In the genomic region with DNA sequence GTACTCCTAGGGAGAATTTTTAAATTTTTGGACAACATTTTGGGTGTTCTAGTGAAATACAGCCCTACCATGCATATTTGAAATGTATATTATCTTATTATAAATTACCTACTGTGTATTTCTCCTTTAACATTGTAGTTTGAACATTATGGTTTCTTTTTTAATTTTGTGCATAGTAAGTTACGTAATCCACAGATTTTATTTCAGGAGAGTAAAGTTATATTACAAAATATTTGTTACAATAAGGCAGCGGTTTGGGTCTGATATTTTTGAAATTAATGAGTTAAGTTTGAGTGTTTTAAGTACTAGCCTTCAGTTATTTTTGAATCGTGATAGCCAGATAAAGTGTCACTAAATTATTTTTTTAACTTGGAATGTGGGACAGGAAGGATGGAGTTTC, we compare ENCODE assay signal across 12 cellular contexts. TPM values are rescaled to one million over a fixed set of nuclear protein-coding genes. Genes with fewer than 3 reads are reported as not detected.
A peak's percentile ranks its signal among the peaks of the same experiment; 100 is the strongest.
DNase-seq lines count a peak whose midpoint lies in the region; ATAC-seq and TF ChIP-seq lines count a peak whose summit lies in the region.
"Had no signal": no experiment of that assay in that cellular context is flagged by ENCODE, and none has a peak within 500 bp of the region (broad histone marks: within the 10 kb centered on the region; RNA-seq: fewer than 3 reads in every experiment).

No MANE protein-coding gene starts in this region.

- whole genome bisulfite sequencing in IMR-90 (ENCODE audit: extremely low coverage in 2 of 2, insufficient read length in 1 of 2), 2 experiments = no CpG with 5 or more reads among the region's 3 CpGs

- no peak for DNase-seq in CD14-positive monocyte (ENCODE audit: low spot score)
- DNase-seq in IMR-90 = no peak
- DNase-seq in coronary artery (ENCODE audit: low spot score) = no peak
- DNase-seq in GM03348 (ENCODE audit: low spot score) = no peak
- no peak for DNase-seq in COR-L47 (lab: John Stamatoyannopoulos, UW)
- DNase-seq: activated CD4-positive, alpha-beta T cell treated with anti-CD3 and anti-CD28 coated beads, Interleukin-2, amount 50 U/mL, for 48 hours had no signal

- no peak overlapping the region; a peak in 1 of 4 replicates for H4K8ac ChIP-seq in IMR-90 (ENCODE audit: low read depth in 2 of 2, low read length in 2 of 2)

- POLR2A ChIA-PET in IMR-90 (lab: Charles Lee; ENCODE audit: unreplicated experiment) = no interaction called here

- TF ChIP-seq POLR2A in IMR-90 (IDR thresholded peaks at IDR 0.05; ENCODE audit: low read depth, low read length) = no peak

- H3K27me3 Mint-ChIP-seq in CD14-positive monocyte (ENCODE audit: low read depth in 3 of 3) (peaks cover 4 to 9% (median 7%) of the 10 kb centered on the region in 3 donors), nephron (ENCODE audit: low read depth) (peaks cover 3% of the 10 kb centered on the region)

- no peak overlapping the region for H2AFZ ChIP-seq in IMR-90 (replicated peaks; ENCODE audit: low read length, poor library complexity)

- H3K4me3 Mint-ChIP-seq in CD14-positive monocyte = peak overlapping the region; percentile 100
- peak overlapping the region; percentile 97 to 99 (median 98) for H3K4me3 Mint-ChIP-seq in nephron

- H3K4me1 Mint-ChIP-seq in CD14-positive monocyte = peaks cover 18% of the 10 kb centered on the region
- peaks cover 19% of the 10 kb centered on the region for H3K4me1 Mint-ChIP-seq in nephron

- no peaks in the 10 kb centered on the region for H3K36me3 ChIP-seq in IMR-90 (ENCODE audit: control insufficient read depth, insufficient read depth, low read length)
- H3K36me3 ChIP-seq: ascending aorta had no signal

- no peak overlapping the region for H3K4me2 ChIP-seq in IMR-90 (ENCODE audit: low read depth, low read length)

- in situ Hi-C loops in IMR-90 (cut with MboI; ENCODE audit: low sequenced_read_pairs) = loop anchor here (5.0 to 10.0 kb wide), 4 partner anchors 581 to 1859 kb away; no protein-coding TSS in a partner anchor

- intact Hi-C loops in CD14-positive monocyte (cut with micrococcal nuclease) (loop anchor here in 1 of 2 donors (5.0 kb wide), 1 partner anchor 1019 kb away; no protein-coding TSS in a partner anchor), IMR-90 (cut with micrococcal nuclease) (loop anchor here (5.0 to 10.0 kb wide), 3 partner anchors 481 to 1184 kb away; a partner anchor contains a TSS)

- no peak overlapping the region for H4K5ac ChIP-seq in IMR-90 (ENCODE audit: low read depth, low read length)

- H3K36me3 Mint-ChIP-seq in CD14-positive monocyte (peaks cover 0 to 1% of the 10 kb centered on the region in 2 donors), nephron (ENCODE audit: low read depth) (peaks cover 19% of the 10 kb centered on the region)

- peaks cover 3% of the 10 kb centered on the region; the same call in 1 of the 2 replicates for H3K4me1 ChIP-seq in IMR-90 (ENCODE audit: control insufficient read depth, insufficient read depth, low read length)

- H4K91ac ChIP-seq in IMR-90 (ENCODE audit: insufficient read depth, low read depth, low read length) = no peak overlapping the region

- BruUV-seq in IMR-90 (replicated peaks; lab: Mats Ljungman, UMichigan) = no TSS peak

- H3K9me1 ChIP-seq in IMR-90 (ENCODE audit: insufficient read depth, low read length) = 0 out of 2 replicates have a peak, but pooled peaks cover 2% of the 10 kb centered on the region

- no peak overlapping the region for H2AK5ac ChIP-seq in IMR-90 (ENCODE audit: low read depth, low read length)

- no peaks in the 10 kb centered on the region for H4K20me1 ChIP-seq in IMR-90 (ENCODE audit: insufficient read depth, low read length)

- no peak overlapping the region for H3K27ac Mint-ChIP-seq in CD14-positive monocyte
- peak overlapping the region; percentile 99 to 100 (median 99) for H3K27ac Mint-ChIP-seq in nephron

- CTCF ChIA-PET in IMR-90 (lab: Yijun Ruan, JAX) = interaction anchor here (0.5 kb wide), 1 partner anchor 672 kb away, joined by 4 read pairs; no protein-coding TSS in a partner anchor

- H3K9ac ChIP-seq in IMR-90 (ENCODE audit: low read depth, low read length) = no peak overlapping the region

- no peak overlapping the region for H2BK15ac ChIP-seq in IMR-90 (ENCODE audit: low read depth, low read length)

- no peaks in the 10 kb centered on the region for H3K9me3 ChIP-seq in IMR-90 (ENCODE audit: control insufficient read depth, insufficient read depth, low read length)
- H3K9me3 ChIP-seq: testis had no signal

- dilution Hi-C loops in IMR-90 (cut with HindIII; ENCODE audit: low sequenced_read_pairs, unreplicated experiment) = no loop called here

- H3K4ac ChIP-seq in IMR-90 (ENCODE audit: low read depth, low read length) = no peak overlapping the region

- no peak for TF ChIP-seq CTCF in CD14-positive monocyte (IDR thresholded peaks at IDR 0.05)
- TF ChIP-seq CTCF in IMR-90 (conservative IDR thresholded peaks at IDR 0.05; ENCODE audit: low read depth, low read length) = no peak
- TF ChIP-seq CTCF in coronary artery (IDR thresholded peaks at IDR 0.05) = no peak
- TF ChIP-seq CTCF in nephron (IDR thresholded peaks at IDR 0.05; ENCODE audit: unreplicated experiment in 3 of 3) = no peak

- H3K4me3 ChIP-seq in IMR-90 (ENCODE audit: insufficient read depth, low read depth, low read length) (no peak overlapping the region), coronary artery (peak overlapping the region; percentile 94)
- H3K4me3 ChIP-seq: K562 had no signal

- H3K18ac ChIP-seq in IMR-90 (ENCODE audit: low read depth, low read length) = no peak overlapping the region

- H3K27ac ChIP-seq in IMR-90 (ENCODE audit: insufficient read depth, low read length) (no peak overlapping the region), coronary artery (no peak overlapping the region)

- H3K27me3 ChIP-seq in IMR-90 (ENCODE audit: control insufficient read depth, insufficient read depth, low read length) = no peaks in the 10 kb centered on the region
- H3K27me3 ChIP-seq: ascending aorta, testis had no signal

- H3K14ac ChIP-seq in IMR-90 (replicated peaks; ENCODE audit: low read depth, low read length) = no peak overlapping the region

- no peak overlapping the region for H2AK9ac ChIP-seq in IMR-90 (replicated peaks; ENCODE audit: low read depth, low read length, poor library complexity)

- H3K9me3 Mint-ChIP-seq in CD14-positive monocyte (peaks cover 5 to 16% (median 10%) of the 10 kb centered on the region in 7 donors), nephron (peaks cover 20% of the 10 kb centered on the region)

- H3K79me1 ChIP-seq in IMR-90 (ENCODE audit: low read depth in 1 of 2, low read length in 2 of 2) = no peaks in the 10 kb centered on the region

- H2BK5ac ChIP-seq in IMR-90 (ENCODE audit: low read depth, low read length, poor library complexity, severe bottlenecking) = no peak overlapping the region

- H2BK120ac ChIP-seq in IMR-90 (ENCODE audit: low read depth, low read length) = no peak overlapping the region

- no peak for TF ChIP-seq RAD21 in IMR-90 (IDR thresholded peaks at IDR 0.05; ENCODE audit: low read length)

- no peak overlapping the region for H3K56ac ChIP-seq in IMR-90 (ENCODE audit: extremely low read depth, insufficient read depth, low read length)

- peak overlapping the region; percentile 72; the same call in 1 of the 2 replicates for H3K23ac ChIP-seq in IMR-90 (ENCODE audit: low read depth, low read length)

- no peak overlapping the region for H2BK20ac ChIP-seq in IMR-90 (ENCODE audit: low read depth, low read length)

- no peak for ATAC-seq in IMR-90 (ENCODE audit: low read depth)
- no peak for ATAC-seq in GM21528 (IDR thresholded peaks at IDR 0.05; ENCODE audit: low FRiP score, unreplicated experiment)
- no peak for ATAC-seq in activated CD4-positive, CD25-positive, alpha-beta regulatory T cell treated with anti-CD3 and anti-CD28 coated beads, Interleukin-2, amount 50 U/mL, for 24 hours
- ATAC-seq: K562 had no signal

TF ChIP-seq in IMR-90, 13 proteins besides CTCF, POLR2A, EP300 and RAD21:
- TF ChIP-seq CEBPB (IDR thresholded peaks at IDR 0.05; ENCODE audit: low read depth, low read length) = peak; percentile 63
- no peak for TF ChIP-seq RCOR1 (IDR thresholded peaks at IDR 0.05; ENCODE audit: insufficient replicate concordance, low read length)

RNA-seq across cellular contexts. Expression of a gene that starts 7.3 kb away (rescaled TPM):
- polyA plus RNA-seq in CD14-positive monocyte (1 to 10 TPM; 2.2 to 2.5 TPM), IMR-90 (2012; rRNA removed) (4.8 and 5.4 TPM in 2 replicates)
- total RNA-seq in IMR-90 (2012; rRNA removed) = 4.7 and 6.4 TPM in 2 replicates
- 3.1 and 5.4 TPM in 2 replicates for polyA plus RNA-seq in IMR-90 (2012; cell fraction: cytosol; rRNA removed)
- polyA plus RNA-seq in IMR-90 (2012; cell fraction: nucleus; rRNA removed; ENCODE audit: low replicate concordance) = 4.5 and 8.7 TPM in 2 replicates

Comparison
In these comparisons a context has a peak if more than half of its experiments do, and no peak if none do; other contexts are left out.
1. H3K27ac Mint-ChIP-seq: peak in nephron (3 of 3); none in CD14-positive monocyte (0 of 7).